In genomic region chr16:85104821-85105391, GRCh38 we compare ENCODE assay signal across 9 cellular contexts. TPM values are rescaled to one million over a fixed set of nuclear protein-coding genes. Genes with fewer than 3 reads are reported as not detected.
A peak's percentile ranks its signal among the peaks of the same experiment; 100 is the strongest.
DNase-seq lines count a peak whose midpoint lies in the region; ATAC-seq, FAIRE-seq and TF ChIP-seq lines count a peak whose summit lies in the region.
"Had no signal": no experiment of that assay in that cellular context is flagged by ENCODE, and none has a peak within 500 bp of the region (broad histone marks: within the 10 kb centered on the region; RNA-seq: fewer than 3 reads in every experiment).

No MANE protein-coding gene starts in this region.

- no peak overlapping the region for H3K27ac ChIP-seq in small intestine (ENCODE audit: low read depth in 1 of 2, low read length in 1 of 2)
- H3K27ac ChIP-seq: adrenal gland had no signal

- no peaks in the 10 kb centered on the region for H3K9me3 ChIP-seq in small intestine (ENCODE audit: control insufficient read depth, low read depth)
- H3K9me3 ChIP-seq: adrenal gland had no signal

- FAIRE-seq in small intestine (lab: Jason Lieb, UNC), result no peak

- peak; percentile 10 for DNase-seq in SIG-M5 treated with dmso at 0.1 percent for 504 hours (lab: John Stamatoyannopoulos, UW; ENCODE audit: unreplicated experiment)
- DNase-seq in SIG-M5 (lab: John Stamatoyannopoulos, UW), result no peak
- peak; percentile 86 for DNase-seq in MV-4-11 (lab: John Stamatoyannopoulos, UW)
- DNase-seq in central memory CD4-positive, alpha-beta T cell, result peak; percentile 28
- peak; percentile 53 for DNase-seq in small intestine
- DNase-seq in HEK293T (ENCODE audit: extremely low spot score), result no peak
- DNase-seq: adrenal gland had no signal

- H3K27me3 ChIP-seq in small intestine (ENCODE audit: control insufficient read depth in 2 of 2, insufficient read depth in 2 of 2, low read length in 2 of 2), result no peaks in the 10 kb centered on the region
- H3K27me3 ChIP-seq: adrenal gland had no signal

- H3K36me3 ChIP-seq in small intestine (ENCODE audit: control insufficient read depth in 2 of 2, insufficient read depth in 2 of 2, low read length in 2 of 2), result no peaks in the 10 kb centered on the region
- H3K36me3 ChIP-seq: adrenal gland had no signal

- H3K4me3 ChIP-seq in small intestine (ENCODE audit: low read depth in 1 of 2, low read length in 2 of 2), result no peak overlapping the region
- H3K4me3 ChIP-seq: adrenal gland had no signal

- no peak for ATAC-seq in HG03025 (IDR thresholded peaks at IDR 0.05; ENCODE audit: low FRiP score, unreplicated experiment)
- no peak for ATAC-seq in GM19023 (IDR thresholded peaks at IDR 0.05; ENCODE audit: unreplicated experiment)

- WGBS in small intestine, 3 donors, result 41 to 64% (median 46%) methylated on average over 11 of the region's 11 CpGs

- CTCF ChIA-PET in HEK293T (lab: Yijun Ruan, JAX), result interaction anchor here (0.6 to 1.5 kb wide), 2 partner anchors 10 to 553 kb away, joined by 5 to 7 read pairs; no protein-coding TSS in a partner anchor

- POLR2A ChIA-PET in HEK293T (lab: Yijun Ruan, JAX), result interaction anchor here (1.0 kb wide), 1 partner anchor 10 kb away, joined by 3 read pairs; no protein-coding TSS in a partner anchor

- H3K4me1 ChIP-seq in small intestine (ENCODE audit: control insufficient read depth in 2 of 2, insufficient read depth in 1 of 2, low read depth in 1 of 2, low read length in 1 of 2), result no peaks in the 10 kb centered on the region
- H3K4me1 ChIP-seq: adrenal gland had no signal

TF ChIP-seq in HEK293T, 16 proteins besides CTCF, POLR2A, EP300 and RAD21:
- no peak for TF ChIP-seq FOXM1 (IDR thresholded peaks at IDR 0.05; ENCODE audit: borderline replicate concordance)
- TF ChIP-seq FOXK2 (IDR thresholded peaks at IDR 0.05), result no peak
- TF ChIP-seq SP1 (IDR thresholded peaks at IDR 0.05), result no peak
- no peak for TF ChIP-seq LEF1 (IDR thresholded peaks at IDR 0.05; ENCODE audit: borderline replicate concordance)
- TF ChIP-seq ELF4 (IDR thresholded peaks at IDR 0.05), result no peak
- TF ChIP-seq HDGF (IDR thresholded peaks at IDR 0.05; ENCODE audit: borderline replicate concordance), result no peak
- no peak for TF ChIP-seq L3MBTL2 (conservative IDR thresholded peaks at IDR 0.05)
- no peak for TF ChIP-seq SUZ12 (IDR thresholded peaks at IDR 0.05)

RNA-seq across cellular contexts. Expression of gene CIBAR2, which starts 7.4 kb away (rescaled TPM):
- 1 to 10 TPM in 1 of 3 donors, under 1 TPM in 1, not detected in 1; 0.19 to 3.0 TPM for polyA plus RNA-seq in small intestine

Comparison
In these comparisons a context has a peak if more than half of its experiments do, and no peak if none do; other contexts are left out.
1. DNase-seq: peak in SIG-M5 treated with dmso at 0.1 percent for 504 hours (single experiment), MV-4-11 (single experiment), central memory CD4-positive, alpha-beta T cell (single experiment) and small intestine (single experiment); none in SIG-M5 (single experiment) and HEK293T (single experiment).